Comparison of ENCODE assay signal across 40 cellular contexts in genomic region chr18:25764777-25765176, GRCh38.
"Had no signal": no experiment of that assay in that cellular context is flagged by ENCODE, and none has a peak within 500 bp of the region (broad histone marks: within the 10 kb centered on the region; RNA-seq: fewer than 3 reads in every experiment).

No MANE protein-coding gene starts in this region.

- H3K9me3 Mint-ChIP-seq: activated naive CD4-positive, alpha-beta T cell treated with anti-CD3 and anti-CD28 coated beads for 36 hours; activated naive CD4-positive, alpha-beta T cell treated with anti-CD3 and anti-CD28 coated beads, Interleukin-2, amount 10 ng/mL, durations not matched to agents 7 days and 5 days; activated naive CD4-positive, alpha-beta T cell treated with anti-CD3 and anti-CD28 coated beads, Interleukin-2, amount 50 U/mL, for 72 hours; activated naive CD8-positive, alpha-beta T cell treated with anti-CD3 and anti-CD28 coated beads for 36 hours; activated T-cell treated with anti-CD3 and anti-CD28 coated beads, Interleukin-2, amount 50 U/mL, for 24 hours; activated T-cell treated with anti-CD3 and anti-CD28 coated beads, Interleukin-2, amount 50 U/mL, for 4 hours; activated T-cell treated with anti-CD3 and anti-CD28 coated beads, Interleukin-2, amount 50 U/mL, for 72 hours; activated T-helper 1 cell treated with anti-CD3 and anti-CD28 coated beads, Interleukin-12 subunit alpha, Interleukin-12 subunit beta, Interleukin-2, Interleukin-4 antibody, amounts not matched to agents 30 ng/mL and 10 ng/mL and 1 ng/mL, durations not matched to agents 14 hours and 24 hours and 36 hours; activated T-helper 17 cell treated with anti-CD3 and anti-CD28 coated beads, Interleukin-2, amount 50 U/mL, for 72 hours; activated T-helper 2 cell treated with anti-CD3 and anti-CD28 coated beads, Interferon-gamma antibody, Interleukin-2, Interleukin-4, amounts not matched to agents 10 μg/mL and 5 μg/mL and 100 μg/mL, durations not matched to agents 14 hours and 24 hours and 36 hours; brain; central memory CD8-positive, alpha-beta T cell had no signal

- H3K4me1 Mint-ChIP-seq: activated naive CD4-positive, alpha-beta T cell treated with anti-CD3 and anti-CD28 coated beads, Interleukin-2, amount 10 ng/mL, durations not matched to agents 7 days and 5 days; activated naive CD4-positive, alpha-beta T cell treated with anti-CD3 and anti-CD28 coated beads, Interleukin-2, amount 50 U/mL, for 24 hours; activated naive CD8-positive, alpha-beta T cell treated with anti-CD3 and anti-CD28 coated beads for 36 hours; activated naive CD8-positive, alpha-beta T cell treated with anti-CD3 and anti-CD28 coated beads, Interleukin-2, amount 10 ng/mL, durations not matched to agents 7 days and 5 days; activated naive CD8-positive, alpha-beta T cell treated with anti-CD3 and anti-CD28 coated beads, Interleukin-2, amount 50 U/mL, for 24 hours; activated T-helper 17 cell treated with anti-CD3 and anti-CD28 coated beads, Interleukin-2, amount 50 U/mL, for 72 hours; brain; central memory CD8-positive, alpha-beta T cell had no signal

- H3K27ac Mint-ChIP-seq: activated naive CD4-positive, alpha-beta T cell treated with anti-CD3 and anti-CD28 coated beads for 36 hours; activated naive CD4-positive, alpha-beta T cell treated with anti-CD3 and anti-CD28 coated beads, Interleukin-2, amount 10 ng/mL, durations not matched to agents 7 days and 5 days; activated naive CD4-positive, alpha-beta T cell treated with anti-CD3 and anti-CD28 coated beads, Interleukin-2, amount 50 U/mL, for 24 hours; activated naive CD4-positive, alpha-beta T cell treated with anti-CD3 and anti-CD28 coated beads, Interleukin-2, amount 50 U/mL, for 72 hours; activated naive CD8-positive, alpha-beta T cell; activated naive CD8-positive, alpha-beta T cell treated with anti-CD3 and anti-CD28 coated beads for 36 hours; activated naive CD8-positive, alpha-beta T cell treated with anti-CD3 and anti-CD28 coated beads, Interleukin-2, amount 10 ng/mL, durations not matched to agents 7 days and 5 days; activated naive CD8-positive, alpha-beta T cell treated with anti-CD3 and anti-CD28 coated beads, Interleukin-2, amount 50 U/mL, for 24 hours; activated T-cell treated with anti-CD3 and anti-CD28 coated beads, Interleukin-2, amount 50 U/mL, for 24 hours; activated T-cell treated with anti-CD3 and anti-CD28 coated beads, Interleukin-2, amount 50 U/mL, for 72 hours; activated T-helper 1 cell treated with anti-CD3 and anti-CD28 coated beads, Interleukin-12 subunit alpha, Interleukin-12 subunit beta, Interleukin-2, Interleukin-4 antibody, amounts not matched to agents 30 ng/mL and 10 ng/mL and 1 ng/mL, durations not matched to agents 14 hours and 24 hours and 36 hours; activated T-helper 17 cell treated with anti-CD3 and anti-CD28 coated beads, Interleukin-2, amount 50 U/mL, for 72 hours; activated T-helper 2 cell treated with anti-CD3 and anti-CD28 coated beads, Interferon-gamma antibody, Interleukin-2, Interleukin-4, amounts not matched to agents 10 μg/mL and 5 μg/mL and 100 μg/mL, durations not matched to agents 14 hours and 24 hours and 36 hours; brain had no signal

- H3K9me3 ChIP-seq: adrenal gland, ascending aorta, body of pancreas, breast epithelium had no signal

- H3K36me3 Mint-ChIP-seq: activated naive CD4-positive, alpha-beta T cell treated with anti-CD3 and anti-CD28 coated beads, Interleukin-2, amount 10 ng/mL, durations not matched to agents 7 days and 5 days; activated naive CD4-positive, alpha-beta T cell treated with anti-CD3 and anti-CD28 coated beads, Interleukin-2, amount 50 U/mL, for 24 hours; activated naive CD4-positive, alpha-beta T cell treated with anti-CD3 and anti-CD28 coated beads, Interleukin-2, amount 50 U/mL, for 72 hours; activated naive CD8-positive, alpha-beta T cell; activated naive CD8-positive, alpha-beta T cell treated with anti-CD3 and anti-CD28 coated beads for 36 hours; activated naive CD8-positive, alpha-beta T cell treated with anti-CD3 and anti-CD28 coated beads, Interleukin-2, amount 10 ng/mL, durations not matched to agents 7 days and 5 days; brain had no signal

- DNase-seq: activated effector memory CD4-positive, alpha-beta T cell treated with anti-CD3 and anti-CD28 coated beads, Interleukin-2, amount 50 U/mL, for 16 hours; activated effector memory CD4-positive, alpha-beta T cell treated with Interleukin-2 at 50 U/mL for 16 hours; activated gamma-delta T cell; activated gamma-delta T cell treated with Interleukin-2 at 50 U/mL for 16 hours; activated naive CD4-positive, alpha-beta T cell; activated naive CD4-positive, alpha-beta T cell treated with anti-CD3 and anti-CD28 coated beads for 36 hours; activated naive CD4-positive, alpha-beta T cell treated with anti-CD3 and anti-CD28 coated beads, Interleukin-2, amount 10 ng/mL, durations not matched to agents 7 days and 5 days; activated naive CD4-positive, alpha-beta T cell treated with anti-CD3 and anti-CD28 coated beads, Interleukin-2, amount 50 U/mL, for 16 hours; activated naive CD4-positive, alpha-beta T cell treated with Interleukin-2 at 50 U/mL for 16 hours; activated naive CD8-positive, alpha-beta T cell treated with anti-CD3 and anti-CD28 coated beads for 36 hours; activated naive CD8-positive, alpha-beta T cell treated with anti-CD3 and anti-CD28 coated beads, Interleukin-2, amount 10 ng/mL, durations not matched to agents 7 days and 5 days; activated naive CD8-positive, alpha-beta T cell treated with anti-CD3 and anti-CD28 coated beads, Interleukin-2, amount 50 U/mL, for 24 hours; activated T-cell treated with anti-CD3 and anti-CD28 coated beads, Interleukin-2, amount 50 U/mL, for 1 hour; activated T-cell treated with anti-CD3 and anti-CD28 coated beads, Interleukin-2, amount 50 U/mL, for 24 hours; activated T-cell treated with anti-CD3 and anti-CD28 coated beads, Interleukin-2, amount 50 U/mL, for 4 hours; activated T-cell treated with anti-CD3 and anti-CD28 coated beads, Interleukin-2, amount 50 U/mL, for 48 hours; activated T-cell treated with anti-CD3 and anti-CD28 coated beads, Interleukin-2, amount 50 U/mL, for 72 hours; adrenal gland; amniotic stem cell; amygdala; anterior cingulate cortex; aorta; body of pancreas; brain microvascular endothelial cell; caudate nucleus; central memory CD4-positive, alpha-beta T cell; cerebellar nuclear complex had no signal

- H3K4me1 ChIP-seq: adrenal gland, ascending aorta, body of pancreas, breast epithelium had no signal

- H3K27ac ChIP-seq: adrenal gland, ascending aorta, body of pancreas, brain microvascular endothelial cell, breast epithelium, cardiac muscle cell had no signal

- H3K4me3 ChIP-seq: adrenal gland, ascending aorta, body of pancreas, breast epithelium, cardiac muscle cell had no signal

- H3K27me3 ChIP-seq: adrenal gland, ascending aorta, body of pancreas, brain microvascular endothelial cell, breast epithelium, cardiac muscle cell had no signal

- H3K27me3 Mint-ChIP-seq: activated naive CD4-positive, alpha-beta T cell treated with anti-CD3 and anti-CD28 coated beads, Interleukin-2, amount 10 ng/mL, durations not matched to agents 7 days and 5 days; brain had no signal

- ATAC-seq: activated naive CD4-positive, alpha-beta T cell treated with anti-CD3 and anti-CD28 coated beads, Interleukin-2, amount 50 U/mL, for 72 hours; activated naive CD8-positive, alpha-beta T cell treated with anti-CD3 and anti-CD28 coated beads, Interleukin-2, amount 50 U/mL, for 24 hours; activated T-cell treated with anti-CD3 and anti-CD28 coated beads, Interleukin-2, amount 50 U/mL, for 4 hours; activated T-cell treated with anti-CD3 and anti-CD28 coated beads, Interleukin-2, amount 50 U/mL, for 72 hours; activated T-helper 17 cell treated with anti-CD3 and anti-CD28 coated beads, Interleukin-2, amount 50 U/mL, for 72 hours; body of pancreas had no signal

- H3K36me3 ChIP-seq: adrenal gland, ascending aorta, brain microvascular endothelial cell, breast epithelium, cardiac muscle cell had no signal

- FAIRE-seq: astrocyte, bronchial epithelial cell had no signal

- H3K4me3 Mint-ChIP-seq: activated naive CD4-positive, alpha-beta T cell treated with anti-CD3 and anti-CD28 coated beads for 36 hours; activated naive CD4-positive, alpha-beta T cell treated with anti-CD3 and anti-CD28 coated beads, Interleukin-2, amount 10 ng/mL, durations not matched to agents 7 days and 5 days; activated naive CD4-positive, alpha-beta T cell treated with anti-CD3 and anti-CD28 coated beads, Interleukin-2, amount 50 U/mL, for 24 hours; activated naive CD8-positive, alpha-beta T cell; activated naive CD8-positive, alpha-beta T cell treated with anti-CD3 and anti-CD28 coated beads for 36 hours; activated naive CD8-positive, alpha-beta T cell treated with anti-CD3 and anti-CD28 coated beads, Interleukin-2, amount 10 ng/mL, durations not matched to agents 7 days and 5 days; activated naive CD8-positive, alpha-beta T cell treated with anti-CD3 and anti-CD28 coated beads, Interleukin-2, amount 50 U/mL, for 24 hours; activated T-cell treated with anti-CD3 and anti-CD28 coated beads, Interleukin-2, amount 50 U/mL, for 24 hours; activated T-cell treated with anti-CD3 and anti-CD28 coated beads, Interleukin-2, amount 50 U/mL, for 4 hours; activated T-cell treated with anti-CD3 and anti-CD28 coated beads, Interleukin-2, amount 50 U/mL, for 72 hours; activated T-helper 1 cell treated with anti-CD3 and anti-CD28 coated beads, Interleukin-12 subunit alpha, Interleukin-12 subunit beta, Interleukin-2, Interleukin-4 antibody, amounts not matched to agents 30 ng/mL and 10 ng/mL and 1 ng/mL, durations not matched to agents 14 hours and 24 hours and 36 hours; activated T-helper 17 cell treated with anti-CD3 and anti-CD28 coated beads, Interleukin-2, amount 50 U/mL, for 72 hours; brain; central memory CD8-positive, alpha-beta T cell had no signal
